In the genomic region with DNA sequence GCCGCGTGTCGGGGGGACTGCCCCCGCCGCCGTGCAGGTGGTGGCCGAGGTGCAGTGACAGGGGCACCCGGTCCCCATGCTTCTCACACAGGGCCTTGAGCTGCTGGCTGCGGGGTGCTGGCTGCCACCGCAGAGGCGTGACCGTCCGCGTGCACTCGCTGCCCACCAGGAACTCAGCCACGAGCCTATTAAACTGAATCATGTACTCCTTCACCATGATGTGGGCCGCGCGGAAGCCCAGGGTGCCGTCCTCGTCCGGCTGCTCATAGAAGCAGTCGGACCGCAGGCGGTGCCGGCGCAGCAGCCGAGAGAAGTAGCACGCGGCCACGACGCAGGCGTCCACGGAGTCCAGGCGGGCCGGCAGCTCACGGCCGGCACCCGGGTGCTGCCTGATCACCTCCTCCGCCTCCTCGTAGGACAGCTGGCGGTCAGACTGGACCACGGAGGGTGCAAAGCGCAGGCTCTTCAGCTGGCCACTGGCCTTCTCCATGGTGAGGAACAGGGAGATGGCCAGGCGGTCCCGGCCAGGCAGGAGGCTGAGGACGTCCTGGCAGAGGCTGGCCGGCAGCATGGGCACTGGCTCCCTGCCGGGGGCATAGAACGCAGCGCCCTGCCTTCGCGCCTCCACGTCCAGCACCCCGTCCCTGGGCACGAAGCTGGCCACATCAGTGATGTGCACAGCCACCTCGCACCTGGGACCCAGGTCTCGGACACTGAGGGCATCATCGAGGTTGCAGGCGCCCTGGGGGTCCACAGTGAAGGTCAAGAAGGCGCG, we compare ENCODE assay signal across 1 cellular context.
TF ChIP-seq lines count a peak whose summit lies in the region.

No MANE protein-coding gene starts in this region.

TF ChIP-seq in GM12878, 131 proteins besides CTCF, POLR2A, EP300 and RAD21:
- TF ChIP-seq PAX8 (IDR thresholded peaks at IDR 0.05): no peak
- no peak for TF ChIP-seq MYC (IDR thresholded peaks at IDR 0.05; ENCODE audit: insufficient read depth, insufficient read length, insufficient replicate concordance, low read length, severe bottlenecking)
- TF ChIP-seq MTA2 (IDR thresholded peaks at IDR 0.05; ENCODE audit: low read depth): no peak
- no peak for TF ChIP-seq ZNF384 (IDR thresholded peaks at IDR 0.05; ENCODE audit: borderline replicate concordance, low read depth, low read length)
